In the genomic region with DNA sequence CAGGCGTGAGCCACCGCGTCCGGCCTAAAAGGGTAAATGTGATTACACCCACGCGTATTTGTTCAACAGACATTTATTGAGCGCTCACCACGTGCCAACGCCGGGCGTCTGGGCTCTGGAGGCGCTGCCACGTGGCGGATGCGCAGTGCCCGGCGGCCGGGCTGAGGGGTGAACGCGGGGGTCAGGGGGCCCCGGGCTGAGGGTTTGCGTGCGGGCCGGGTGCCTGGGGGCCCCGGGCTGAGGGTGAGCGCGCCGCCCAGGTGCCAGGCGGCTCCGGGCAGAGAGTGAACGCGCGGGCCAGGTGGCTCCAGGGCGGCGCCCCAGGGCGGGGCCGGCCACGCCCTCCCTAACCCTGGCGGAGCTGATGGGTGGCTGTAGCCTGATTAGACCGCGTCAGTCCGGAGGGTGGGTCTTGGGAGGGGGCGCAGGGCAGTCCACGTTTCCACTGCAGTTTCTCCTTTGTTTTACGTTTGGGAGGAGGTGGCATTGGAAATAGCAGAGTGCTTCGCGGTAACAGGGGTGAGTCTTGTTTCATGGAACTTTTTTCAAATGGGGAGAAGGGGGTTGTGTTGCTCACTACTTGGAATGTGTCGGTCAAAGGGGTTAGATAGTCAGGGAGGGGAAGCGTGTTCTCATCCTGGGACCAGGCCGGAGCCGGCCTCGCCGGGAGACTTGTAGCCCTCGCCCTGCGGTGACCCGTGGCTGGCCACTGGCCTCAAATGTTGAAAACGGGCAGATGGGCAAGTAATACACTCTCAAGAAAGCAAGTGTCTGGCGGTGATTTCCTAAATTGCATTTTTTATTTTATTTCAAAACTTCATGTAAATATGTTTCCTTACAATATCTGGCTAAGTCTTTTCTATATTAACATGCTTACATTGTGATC, we compare ENCODE assay signal across 18 cellular contexts. TPM values are rescaled to one million over a fixed set of nuclear protein-coding genes. Genes with fewer than 3 reads are reported as not detected.
A peak's percentile ranks its signal among the peaks of the same experiment; 100 is the strongest.
DNase-seq lines count a peak whose midpoint lies in the region; ATAC-seq and TF ChIP-seq lines count a peak whose summit lies in the region.
"Had no signal": no experiment of that assay in that cellular context is flagged by ENCODE, and none has a peak within 500 bp of the region (broad histone marks: within the 10 kb centered on the region; RNA-seq: fewer than 3 reads in every experiment).

ZFP42 (plus strand) TSS at position 450 of the 886 bp plus-strand sequence. CDS start 7,037 bp downstream, outside the sequence.

- CTCF ChIA-PET in WTC11 (lab: Charles Lee) = no interaction called here

- H3K9me3 ChIP-seq in mesodermal cell (ENCODE audit: control insufficient read depth, low read length) = peaks cover 5% of the 10 kb centered on the region
- H3K9me3 ChIP-seq: thoracic aorta had no signal

- no peak within 1 kb of the TSS for H3K27ac ChIP-seq in mesodermal cell (ENCODE audit: low read depth, low read length, severe bottlenecking)
- H3K27ac ChIP-seq: HL-60, KMS-11, thoracic aorta had no signal

- 79 to 81% methylated on average over 45 to 56 of the region's 58 CpGs for WGBS in mesodermal cell (ENCODE audit: insufficient coverage in 2 of 2), 2 experiments

- peak within 1 kb of the TSS; percentile 98 for H3K27ac Mint-ChIP-seq in WTC11
- H3K27ac Mint-ChIP-seq: activated naive CD8-positive, alpha-beta T cell treated with anti-CD3 and anti-CD28 coated beads for 36 hours had no signal

- H3K4me1 Mint-ChIP-seq in WTC11 = peaks cover 42% of the 10 kb centered on the region
- H3K4me1 Mint-ChIP-seq: activated naive CD8-positive, alpha-beta T cell treated with anti-CD3 and anti-CD28 coated beads for 36 hours had no signal

- peak; percentile 89 for ATAC-seq in WTC11
- ATAC-seq in GM19455 (IDR thresholded peaks at IDR 0.05; ENCODE audit: unreplicated experiment) = no peak
- no peak for ATAC-seq in GM21528 (IDR thresholded peaks at IDR 0.05; ENCODE audit: low FRiP score, unreplicated experiment)

- H3K36me3 ChIP-seq in mesodermal cell (ENCODE audit: control insufficient read depth, insufficient read depth, low read length) = no peaks in the 10 kb centered on the region
- H3K36me3 ChIP-seq: thoracic aorta had no signal

- peaks cover 3% of the 10 kb centered on the region for H3K4me1 ChIP-seq in mesodermal cell (ENCODE audit: control insufficient read depth, insufficient read depth, low read length, poor library complexity, severe bottlenecking)

- POLR2A ChIA-PET in WTC11 (lab: Charles Lee) = interaction anchor here (0.5 to 2.9 kb wide), 6 partner anchors 11 to 1073 kb away, joined by 3 to 14 read pairs (median 4); no protein-coding TSS in a partner anchor

- H3K36me3 Mint-ChIP-seq in WTC11 = peaks cover 47% of the 10 kb centered on the region

- TF ChIP-seq CTCF in WTC11 (IDR thresholded peaks at IDR 0.05) = no peak

- DNase-seq in WTC11 (ENCODE audit: low spot score) = peak; percentile 82
- DNase-seq in iPS DF 19.7 (ENCODE audit: low read depth, low spot score) = peak; percentile 79
- no peak for DNase-seq in NCI-H69 (lab: John Stamatoyannopoulos, UW)
- DNase-seq in mucosa of gallbladder (ENCODE audit: low spot score) = no peak
- DNase-seq: activated CD4-positive, alpha-beta T cell treated with anti-CD3 and anti-CD28 coated beads, Interleukin-2, amount 50 U/mL, for 4 hours; activated naive CD8-positive, alpha-beta T cell treated with anti-CD3 and anti-CD28 coated beads for 36 hours; DMS153; effector memory CD4-positive, alpha-beta T cell; NCI-H1092; stimulated activated CD4-positive, alpha-beta T cell treated with anti-CD3 and anti-CD28 coated beads, Interleukin-4, amount 100 ng/mL, for 24 hours had no signal

- peak within 1 kb of the TSS; percentile 31 for H3K4me3 ChIP-seq in mesodermal cell (ENCODE audit: extremely low read depth, insufficient read depth, low read length, poor library complexity, severe bottlenecking)
- H3K4me3 ChIP-seq: thoracic aorta had no signal

- peaks cover 1% of the 10 kb centered on the region for H3K9me3 Mint-ChIP-seq in WTC11

- H3K4me3 Mint-ChIP-seq in WTC11 = peak within 1 kb of the TSS; percentile 91
- H3K4me3 Mint-ChIP-seq: activated naive CD8-positive, alpha-beta T cell treated with anti-CD3 and anti-CD28 coated beads for 36 hours had no signal

- no peaks in the 10 kb centered on the region; the same call in 1 of the 2 replicates for H3K27me3 Mint-ChIP-seq in WTC11 (ENCODE audit: low read depth)

TF ChIP-seq in WTC11, 78 proteins besides CTCF, POLR2A, EP300 and RAD21 (continues in another document):
- TF ChIP-seq SMAD3 (CRISPR knock-in tag; IDR thresholded peaks at IDR 0.05; ENCODE audit: borderline replicate concordance) (no peak), ZNF219 (CRISPR knock-in tag; IDR thresholded peaks at IDR 0.05; ENCODE audit: borderline replicate concordance) (no peak), E2F5 (CRISPR knock-in tag; IDR thresholded peaks at IDR 0.05) (peak; percentile 73; the same call in 1 of the 2 replicates), ZNF317 (CRISPR knock-in tag; IDR thresholded peaks at IDR 0.05; ENCODE audit: borderline replicate concordance, low read depth) (no peak), ZNF423 (CRISPR knock-in tag; IDR thresholded peaks at IDR 0.05) (peak; percentile 53; the same call in 1 of the 2 replicates)
- TF ChIP-seq, protein P1, sequence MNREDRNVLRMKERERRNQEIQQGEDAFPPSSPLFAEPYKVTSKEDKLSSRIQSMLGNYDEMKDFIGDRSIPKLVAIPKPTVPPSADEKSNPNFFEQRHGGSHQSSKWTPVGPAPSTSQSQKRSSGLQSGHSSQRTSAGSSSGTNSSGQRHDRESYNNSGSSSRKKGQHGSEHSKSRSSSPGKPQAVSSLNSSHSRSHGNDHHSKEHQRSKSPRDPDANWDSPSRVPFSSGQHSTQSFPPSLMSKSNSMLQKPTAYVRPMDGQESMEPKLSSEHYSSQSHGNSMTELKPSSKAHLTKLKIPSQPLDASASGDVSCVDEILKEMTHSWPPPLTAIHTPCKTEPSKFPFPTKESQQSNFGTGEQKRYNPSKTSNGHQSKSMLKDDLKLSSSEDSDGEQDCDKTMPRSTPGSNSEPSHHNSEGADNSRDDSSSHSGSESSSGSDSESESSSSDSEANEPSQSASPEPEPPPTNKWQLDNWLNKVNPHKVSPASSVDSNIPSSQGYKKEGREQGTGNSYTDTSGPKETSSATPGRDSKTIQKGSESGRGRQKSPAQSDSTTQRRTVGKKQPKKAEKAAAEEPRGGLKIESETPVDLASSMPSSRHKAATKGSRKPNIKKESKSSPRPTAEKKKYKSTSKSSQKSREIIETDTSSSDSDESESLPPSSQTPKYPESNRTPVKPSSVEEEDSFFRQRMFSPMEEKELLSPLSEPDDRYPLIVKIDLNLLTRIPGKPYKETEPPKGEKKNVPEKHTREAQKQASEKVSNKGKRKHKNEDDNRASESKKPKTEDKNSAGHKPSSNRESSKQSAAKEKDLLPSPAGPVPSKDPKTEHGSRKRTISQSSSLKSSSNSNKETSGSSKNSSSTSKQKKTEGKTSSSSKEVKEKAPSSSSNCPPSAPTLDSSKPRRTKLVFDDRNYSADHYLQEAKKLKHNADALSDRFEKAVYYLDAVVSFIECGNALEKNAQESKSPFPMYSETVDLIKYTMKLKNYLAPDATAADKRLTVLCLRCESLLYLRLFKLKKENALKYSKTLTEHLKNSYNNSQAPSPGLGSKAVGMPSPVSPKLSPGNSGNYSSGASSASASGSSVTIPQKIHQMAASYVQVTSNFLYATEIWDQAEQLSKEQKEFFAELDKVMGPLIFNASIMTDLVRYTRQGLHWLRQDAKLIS (CRISPR knock-in tag; IDR thresholded peaks at IDR 0.05; ENCODE audit: borderline replicate concordance) = peak; percentile 21; the same call in 1 of the 2 replicates
- TF ChIP-seq, protein P2, sequence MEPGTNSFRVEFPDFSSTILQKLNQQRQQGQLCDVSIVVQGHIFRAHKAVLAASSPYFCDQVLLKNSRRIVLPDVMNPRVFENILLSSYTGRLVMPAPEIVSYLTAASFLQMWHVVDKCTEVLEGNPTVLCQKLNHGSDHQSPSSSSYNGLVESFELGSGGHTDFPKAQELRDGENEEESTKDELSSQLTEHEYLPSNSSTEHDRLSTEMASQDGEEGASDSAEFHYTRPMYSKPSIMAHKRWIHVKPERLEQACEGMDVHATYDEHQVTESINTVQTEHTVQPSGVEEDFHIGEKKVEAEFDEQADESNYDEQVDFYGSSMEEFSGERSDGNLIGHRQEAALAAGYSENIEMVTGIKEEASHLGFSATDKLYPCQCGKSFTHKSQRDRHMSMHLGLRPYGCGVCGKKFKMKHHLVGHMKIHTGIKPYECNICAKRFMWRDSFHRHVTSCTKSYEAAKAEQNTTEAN (CRISPR knock-in tag; IDR thresholded peaks at IDR 0.05) = no peak
- TF ChIP-seq, protein P3, sequence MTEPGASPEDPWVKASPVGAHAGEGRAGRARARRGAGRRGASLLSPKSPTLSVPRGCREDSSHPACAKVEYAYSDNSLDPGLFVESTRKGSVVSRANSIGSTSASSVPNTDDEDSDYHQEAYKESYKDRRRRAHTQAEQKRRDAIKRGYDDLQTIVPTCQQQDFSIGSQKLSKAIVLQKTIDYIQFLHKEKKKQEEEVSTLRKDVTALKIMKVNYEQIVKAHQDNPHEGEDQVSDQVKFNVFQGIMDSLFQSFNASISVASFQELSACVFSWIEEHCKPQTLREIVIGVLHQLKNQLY (CRISPR knock-in tag; IDR thresholded peaks at IDR 0.05) = no peak
- TF ChIP-seq, protein P4, sequence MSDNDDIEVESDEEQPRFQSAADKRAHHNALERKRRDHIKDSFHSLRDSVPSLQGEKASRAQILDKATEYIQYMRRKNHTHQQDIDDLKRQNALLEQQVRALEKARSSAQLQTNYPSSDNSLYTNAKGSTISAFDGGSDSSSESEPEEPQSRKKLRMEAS (CRISPR knock-in tag; IDR thresholded peaks at IDR 0.05) = peak; percentile 75; the same call in 1 of the 2 replicates

RNA-seq across cellular contexts. Expression of gene ZFP42, which starts in this region (rescaled TPM):
- total RNA-seq in WTC11 (2021) (120 to 128 TPM (median 122 TPM) in 3 replicates), mucosa of gallbladder (0.09 TPM)
- 2.9 TPM for polyA plus RNA-seq in mesodermal cell (2013, experiment 1 of 2)
- polyA plus RNA-seq in mesodermal cell (2013, experiment 2 of 2) = 3.5 TPM
- total RNA-seq: activated naive CD8-positive, alpha-beta T cell treated with anti-CD3 and anti-CD28 coated beads for 36 hours; osteocyte; thoracic aorta had no signal
- polyA plus RNA-seq: BJ had no signal

Comparison
In these comparisons a context has a peak if more than half of its experiments do, and no peak if none do; other contexts are left out.
1. RNA of gene ZFP42 (total RNA-seq): 120 to 128 TPM in WTC11; 0.09 TPM in mucosa of gallbladder (single experiment); every median in the first group is over 100 times any median in the second.
2. DNase-seq: peak in WTC11 (single experiment) and iPS DF 19.7 (single experiment); none in NCI-H69 (single experiment) and mucosa of gallbladder (single experiment).